Comparison of ENCODE assay signal across 10 cellular contexts in the genomic region with DNA sequence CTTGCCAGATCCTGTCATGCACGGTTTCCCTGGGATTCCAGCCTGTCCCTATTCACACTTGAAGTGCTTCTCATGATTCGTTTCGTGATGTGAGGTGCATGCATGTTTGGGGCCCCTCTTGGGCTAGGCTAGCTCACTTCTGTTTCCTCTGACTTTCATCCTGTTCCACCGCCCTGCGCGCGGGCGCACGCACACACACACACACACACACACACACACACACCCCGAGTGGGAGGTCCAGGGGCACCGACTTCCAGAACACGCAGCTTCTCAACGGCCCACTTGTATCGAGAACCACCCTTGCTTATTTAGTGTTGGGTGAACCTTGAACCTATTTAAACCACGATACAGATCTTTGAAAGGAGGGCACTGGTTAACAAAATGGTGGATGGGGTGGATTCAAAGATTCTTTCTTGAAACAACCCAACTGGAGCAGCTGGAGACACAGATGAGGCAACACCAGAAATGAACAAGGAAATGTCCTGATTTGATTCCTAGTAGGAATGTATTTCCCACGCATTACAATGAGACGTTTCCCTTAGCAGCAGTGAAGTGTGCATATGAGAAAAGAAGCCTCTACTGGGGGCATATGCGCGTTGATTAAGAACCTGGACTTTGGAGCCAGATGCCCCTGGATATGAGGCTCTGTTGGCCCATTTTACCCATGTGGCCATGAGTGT. TPM values are rescaled to one million over a fixed set of nuclear protein-coding genes. Genes with fewer than 3 reads are reported as not detected.
DNase-seq lines count a peak whose midpoint lies in the region; ATAC-seq and TF ChIP-seq lines count a peak whose summit lies in the region.
"Had no signal": no experiment of that assay in that cellular context is flagged by ENCODE, and none has a peak within 500 bp of the region (broad histone marks: within the 10 kb centered on the region; RNA-seq: fewer than 3 reads in every experiment).

No MANE protein-coding gene starts in this region.

- 0 out of 2 replicates have a peak, but pooled peaks cover 6% of the 10 kb centered on the region for H3K9me3 ChIP-seq in BLaER1
- H3K9me3 ChIP-seq in RWPE2 (ENCODE audit: severe bottlenecking): no peaks in the 10 kb centered on the region
- H3K9me3 ChIP-seq in osteoblast (ENCODE audit: low read depth, low read length): no peaks in the 10 kb centered on the region

- H3K27me3 Mint-ChIP-seq in activated naive CD8-positive, alpha-beta T cell treated with anti-CD3 and anti-CD28 coated beads, Interleukin-2, amount 10 ng/mL, durations not matched to agents 7 days and 5 days: no peaks in the 10 kb centered on the region

- no peak for DNase-seq in RWPE2 (ENCODE audit: low spot score)
- DNase-seq in activated naive CD8-positive, alpha-beta T cell treated with anti-CD3 and anti-CD28 coated beads, Interleukin-2, amount 10 ng/mL, durations not matched to agents 7 days and 5 days: peak; percentile 62
- DNase-seq in osteoblast (ENCODE audit: insufficient read length, low spot score, missing footprints): no peak
- no peak for DNase-seq in NCI-H1694 (lab: John Stamatoyannopoulos, UW)
- DNase-seq in NCI-H226: no peak
- no peak for DNase-seq in activated CD4-positive, CD25-positive, alpha-beta regulatory T cell (lab: John Stamatoyannopoulos, UW)
- DNase-seq: NCI-H69 had no signal

- H4K20me1 ChIP-seq in BLaER1: peaks cover 8% of the 10 kb centered on the region
- H4K20me1 ChIP-seq in osteoblast (ENCODE audit: insufficient read depth, low read length): peaks cover 9% of the 10 kb centered on the region

- peaks cover 13% of the 10 kb centered on the region for H3K36me3 Mint-ChIP-seq in activated naive CD8-positive, alpha-beta T cell treated with anti-CD3 and anti-CD28 coated beads, Interleukin-2, amount 10 ng/mL, durations not matched to agents 7 days and 5 days

- TF ChIP-seq CTCF in RWPE2 (IDR thresholded peaks at IDR 0.05; ENCODE audit: poor library complexity, severe bottlenecking) (no peak), osteoblast (IDR thresholded peaks at IDR 0.05; ENCODE audit: extremely low read depth, low read depth, low read length) (no peak)

- H3K9ac ChIP-seq in BLaER1: peak overlapping the region; percentile 77

- H2AFZ ChIP-seq in osteoblast (ENCODE audit: low read length): no peak overlapping the region

- H3K27me3 ChIP-seq in BLaER1 (no peaks in the 10 kb centered on the region), RWPE2 (ENCODE audit: insufficient read depth, poor library complexity, severe bottlenecking) (no peaks in the 10 kb centered on the region), osteoblast (ENCODE audit: insufficient read depth, low read length) (no peaks in the 10 kb centered on the region)

- POLR2A ChIA-PET in activated naive CD8-positive, alpha-beta T cell treated with anti-CD3 and anti-CD28 coated beads, Interleukin-2, amount 10 ng/mL, durations not matched to agents 7 days and 5 days (lab: Charles Lee): interaction anchor here (0.6 to 3.5 kb wide), 6 partner anchors 15 to 278 kb away, joined by 3 to 17 read pairs (median 4); partner anchors contain the start of gene CDK17

- H3K4me3 Mint-ChIP-seq in activated naive CD8-positive, alpha-beta T cell treated with anti-CD3 and anti-CD28 coated beads, Interleukin-2, amount 10 ng/mL, durations not matched to agents 7 days and 5 days: peak overlapping the region; percentile 80

- H3K27ac ChIP-seq in BLaER1 (peak overlapping the region; percentile 88), RWPE2 (ENCODE audit: poor library complexity, severe bottlenecking) (peak overlapping the region; percentile 100), osteoblast (ENCODE audit: low read depth, low read length) (peak overlapping the region; percentile 83)
- H3K27ac ChIP-seq: C4-2B had no signal

- peak overlapping the region; percentile 89 for H3K27ac Mint-ChIP-seq in activated naive CD8-positive, alpha-beta T cell treated with anti-CD3 and anti-CD28 coated beads, Interleukin-2, amount 10 ng/mL, durations not matched to agents 7 days and 5 days

- peak overlapping the region; percentile 52 for H3K4me3 ChIP-seq in BLaER1
- no peak overlapping the region for H3K4me3 ChIP-seq in RWPE2 (ENCODE audit: severe bottlenecking)
- no peak overlapping the region for H3K4me3 ChIP-seq in osteoblast (ENCODE audit: insufficient read depth, low read length)

- peaks cover 96% of the 10 kb centered on the region for H3K79me2 ChIP-seq in osteoblast (ENCODE audit: insufficient read depth, low read length)

- H3K4me1 ChIP-seq in BLaER1 (peaks cover 100% of the 10 kb centered on the region), RWPE2 (ENCODE audit: insufficient read depth, poor library complexity, severe bottlenecking) (peaks cover 72% of the 10 kb centered on the region), osteoblast (ENCODE audit: insufficient read depth, low read length) (peaks cover 38% of the 10 kb centered on the region)

- H3K4me1 Mint-ChIP-seq in activated naive CD8-positive, alpha-beta T cell treated with anti-CD3 and anti-CD28 coated beads, Interleukin-2, amount 10 ng/mL, durations not matched to agents 7 days and 5 days: peaks cover 71% of the 10 kb centered on the region

- H3K36me3 ChIP-seq in BLaER1 (no peaks in the 10 kb centered on the region), RWPE2 (ENCODE audit: low read depth) (peaks cover 46% of the 10 kb centered on the region), osteoblast (ENCODE audit: insufficient read depth, low read length) (peaks cover 4% of the 10 kb centered on the region)

- H3K9me3 Mint-ChIP-seq in activated naive CD8-positive, alpha-beta T cell treated with anti-CD3 and anti-CD28 coated beads, Interleukin-2, amount 10 ng/mL, durations not matched to agents 7 days and 5 days: no peaks in the 10 kb centered on the region

- ATAC-seq in RWPE2 (ENCODE audit: low read depth): no peak
- ATAC-seq in activated naive CD8-positive, alpha-beta T cell treated with anti-CD3 and anti-CD28 coated beads, Interleukin-2, amount 10 ng/mL, durations not matched to agents 7 days and 5 days (ENCODE audit: low read depth): peak; percentile 54
- no peak for ATAC-seq in GM18502 (IDR thresholded peaks at IDR 0.05; ENCODE audit: poor library complexity, unreplicated experiment)

- H3K4me2 ChIP-seq in BLaER1: peak overlapping the region; percentile 88
- no peak overlapping the region for H3K4me2 ChIP-seq in osteoblast (ENCODE audit: insufficient read depth, low read length)

RNA-seq across cellular contexts. Expression of gene ELK3, which starts 16.3 kb away (rescaled TPM):
- 10 to 100 TPM; 19.1 to 19.4 TPM for total RNA-seq in activated naive CD8-positive, alpha-beta T cell treated with anti-CD3 and anti-CD28 coated beads, Interleukin-2, amount 10 ng/mL, durations not matched to agents 7 days and 5 days
- total RNA-seq in osteoblast: 27.5 and 30.1 TPM in 2 replicates
